In genomic region chr17:37400505-37400904, GRCh38 we compare ENCODE assay signal across 21 cellular contexts. TPM values are rescaled to one million over a fixed set of nuclear protein-coding genes. Genes with fewer than 3 reads are reported as not detected.
DNase-seq lines count a peak whose midpoint lies in the region; TF ChIP-seq lines count a peak whose summit lies in the region.
"Had no signal": no experiment of that assay in that cellular context is flagged by ENCODE, and none has a peak within 500 bp of the region (broad histone marks: within the 10 kb centered on the region; RNA-seq: fewer than 3 reads in every experiment).

No MANE protein-coding gene starts in this region.

- H3K27ac ChIP-seq in mammary epithelial cell (ENCODE audit: insufficient read depth, low read depth, low read length) (no peak overlapping the region), breast epithelium (no peak overlapping the region), Karpas-422 (ENCODE audit: low read length) (no peak overlapping the region), ovary (no peak overlapping the region)

- CTCF ChIA-PET in mammary epithelial cell (lab: Charles Lee; ENCODE audit: low non-redundant PET): no interaction called here

- dilution Hi-C loops in mammary epithelial cell (cut with HindIII; ENCODE audit: low sequenced_read_pairs): no loop called here

- intact Hi-C loops in mammary epithelial cell (cut with micrococcal nuclease) (no loop called here), breast epithelium (cut with DNase I; ENCODE audit: low total_unique reads) (no loop called here), ovary (cut with DNase I) (no loop called here)

- H3K4me3 ChIP-seq in mammary epithelial cell (replicated peaks in 1 of 3; ENCODE audit: insufficient read depth in 1 of 3, low read depth in 2 of 3, low read length in 3 of 3) (no peak overlapping the region), breast epithelium (no peak overlapping the region), Karpas-422 (ENCODE audit: low read length) (no peak overlapping the region), ovary (no peak overlapping the region)
- H3K4me3 ChIP-seq: HAP-1 had no signal

- TF ChIP-seq EP300 in ovary (IDR thresholded peaks at IDR 0.05): no peak

- H3K36me3 ChIP-seq in mammary epithelial cell (ENCODE audit: insufficient read depth, low read length): no peaks in the 10 kb centered on the region
- H3K36me3 ChIP-seq in breast epithelium: no peaks in the 10 kb centered on the region
- H3K36me3 ChIP-seq in Karpas-422 (ENCODE audit: insufficient read depth, low read length): no peaks in the 10 kb centered on the region
- no peaks in the 10 kb centered on the region for H3K36me3 ChIP-seq in ovary

- TSS peak; percentile 64 for BruUV-seq in mammary epithelial cell (replicated peaks; lab: Mats Ljungman, UMichigan)

- H3K27me3 ChIP-seq in mammary epithelial cell (ENCODE audit: insufficient read depth, low read length) (no peaks in the 10 kb centered on the region), breast epithelium (no peaks in the 10 kb centered on the region), Karpas-422 (ENCODE audit: low read length) (no peaks in the 10 kb centered on the region), ovary (no peaks in the 10 kb centered on the region)

- TF ChIP-seq POLR2A in breast epithelium (IDR thresholded peaks at IDR 0.05): no peak
- no peak for TF ChIP-seq POLR2A in ovary (IDR thresholded peaks at IDR 0.05)

- H4K20me1 ChIP-seq in mammary epithelial cell (ENCODE audit: insufficient read depth, low read length) (no peaks in the 10 kb centered on the region), Karpas-422 (ENCODE audit: insufficient read depth, low read depth, low read length) (0 out of 2 replicates have a peak, but pooled peaks cover 3% of the 10 kb centered on the region)

- in situ Hi-C loops in mammary epithelial cell (cut with MboI; ENCODE audit: low sequenced_read_pairs in 2 of 2): no loop called here

- H2AFZ ChIP-seq in mammary epithelial cell (ENCODE audit: low read depth, low read length) (no peak overlapping the region), Karpas-422 (ENCODE audit: low read length) (no peak overlapping the region)

- peaks cover 31% of the 10 kb centered on the region for H3K79me2 ChIP-seq in mammary epithelial cell (ENCODE audit: insufficient read depth, low read length)
- H3K79me2 ChIP-seq in Karpas-422 (ENCODE audit: low read length): peaks cover 5% of the 10 kb centered on the region; the same call in 1 of the 2 replicates

- H3K4me2 ChIP-seq in mammary epithelial cell (ENCODE audit: insufficient read depth, low read depth, low read length) (no peak overlapping the region), Karpas-422 (ENCODE audit: low read depth, low read length, poor library complexity, severe bottlenecking) (no peak overlapping the region)

- no peak overlapping the region for H3K9ac ChIP-seq in mammary epithelial cell (ENCODE audit: insufficient read depth, low read length)
- H3K9ac ChIP-seq in Karpas-422 (ENCODE audit: low read length): no peak overlapping the region

- no peak for DNase-seq in mammary epithelial cell
- no peak for DNase-seq in breast epithelium (ENCODE audit: low spot score in 2 of 2)
- DNase-seq in Karpas-422: peak; percentile 29
- DNase-seq in cerebellar cortex (ENCODE audit: low spot score): peak; percentile 13
- DNase-seq in NCI-H187 (lab: John Stamatoyannopoulos, UW): no peak
- DNase-seq in ovary: no peak
- DNase-seq in NK-92 (lab: John Stamatoyannopoulos, UW; ENCODE audit: unreplicated experiment): no peak
- DNase-seq: 8988T; C1 segment of cervical spinal cord; Calu3; CD4-positive, alpha-beta memory T cell; COR-L47; DMS53; DMS79 treated with DMSO at 0.1 percent for 48 hours; GF-D8; GOT3 had no signal

- no peaks in the 10 kb centered on the region for H3K9me3 ChIP-seq in mammary epithelial cell (replicated peaks; ENCODE audit: insufficient read depth, low read length)
- no peaks in the 10 kb centered on the region for H3K9me3 ChIP-seq in breast epithelium
- H3K9me3 ChIP-seq in Karpas-422 (ENCODE audit: low read length): no peaks in the 10 kb centered on the region
- H3K9me3 ChIP-seq in ovary: no peaks in the 10 kb centered on the region
- H3K9me3 ChIP-seq: HAP-1 had no signal

- H3K4me1 ChIP-seq in mammary epithelial cell (ENCODE audit: insufficient read depth, low read length) (peaks cover 18% of the 10 kb centered on the region), breast epithelium (no peaks in the 10 kb centered on the region), Karpas-422 (ENCODE audit: low read length) (peaks cover 8% of the 10 kb centered on the region), ovary (ENCODE audit: insufficient read depth) (peaks cover 2% of the 10 kb centered on the region)

- TF ChIP-seq CTCF in mammary epithelial cell (conservative IDR thresholded peaks at IDR 0.05 in 1 of 2, IDR thresholded peaks at IDR 0.05 in 1 of 2; ENCODE audit: extremely low read depth in 1 of 2, insufficient read depth in 1 of 2, low read depth in 1 of 2, low read length in 2 of 2) (no peak), breast epithelium (IDR thresholded peaks at IDR 0.05) (no peak), ovary (IDR thresholded peaks at IDR 0.05) (no peak)

- no peaks in the 10 kb centered on the region for H3K9me2 ChIP-seq in Karpas-422 (replicated peaks; ENCODE audit: insufficient read depth, low read length)

RNA-seq across cellular contexts. Expression of gene ACACA, which starts 6.1 kb away (rescaled TPM):
- total RNA-seq in mammary epithelial cell (100 to 1,000 TPM in 1 of 2 donors, 10 to 100 TPM in 1; 74.3 to 121 TPM), breast epithelium (10 to 100 TPM; 32.8 to 46.5 (median 36.1) TPM), ovary (100 to 1,000 TPM in 1 of 7 donors, 10 to 100 TPM in 6; 20.5 to 104 (median 43.3) TPM)
- polyA plus RNA-seq in mammary epithelial cell (54.9 TPM), ovary (10 to 100 TPM; 10.9 to 36.8 TPM)
- polyA minus RNA-seq in mammary epithelial cell: 338 TPM
- total RNA-seq in Karpas-422 (2014; rRNA removed; shearing (Covaris generic); ENCODE audit: low replicate concordance): 59.4 and 84.2 TPM in 2 replicates

RNA-seq across cellular contexts. Expression of gene TADA2A, which starts 6.2 kb away (rescaled TPM):
- 10 to 100 TPM; 10.3 to 19.1 TPM for total RNA-seq in mammary epithelial cell
- 10.3 TPM for polyA plus RNA-seq in mammary epithelial cell
- 37.5 TPM for polyA minus RNA-seq in mammary epithelial cell
- 10 to 100 TPM; 14.7 to 36.1 (median 26.3) TPM for total RNA-seq in breast epithelium
- total RNA-seq in Karpas-422 (2014; rRNA removed; shearing (Covaris generic); ENCODE audit: low replicate concordance): 28.1 and 29.0 TPM in 2 replicates
- total RNA-seq in ovary: 10 to 100 TPM; 12.9 to 33.2 (median 24.9) TPM
- 10 to 100 TPM in 1 of 2 donors, 1 to 10 TPM in 1; 9.2 to 20.5 TPM for polyA plus RNA-seq in ovary

RNA-seq across cellular contexts. Expression of gene C17orf78, which starts 24.7 kb away (rescaled TPM):
- total RNA-seq in mammary epithelial cell (not detected), breast epithelium (not detected), ovary (not detected)
- polyA plus RNA-seq in mammary epithelial cell (not detected), ovary (not detected)
- not detected for polyA minus RNA-seq in mammary epithelial cell
- not detected in 2 replicates for total RNA-seq in Karpas-422 (2014; rRNA removed; shearing (Covaris generic); ENCODE audit: low replicate concordance)
- total RNA-seq: A673; Calu3; CD4-positive, alpha-beta memory T cell; Daoy; G401 had no signal
- polyA plus RNA-seq: BJ; CD4-positive, alpha-beta memory T cell had no signal

Comparison
In these comparisons a context has a peak if more than half of its experiments do, and no peak if none do; other contexts are left out.
1. DNase-seq: peak in Karpas-422 (single experiment) and cerebellar cortex (single experiment); none in mammary epithelial cell (single experiment), breast epithelium (0 of 2), NCI-H187 (0 of 2), ovary (0 of 5) and NK-92 (single experiment).